ENCODE assay signal across 15 cellular contexts in genomic region chr1:26315874-26316850, GRCh38. TPM values are rescaled to one million over a fixed set of nuclear protein-coding genes. Genes with fewer than 3 reads are reported as not detected.
DNase-seq lines count a peak whose midpoint lies in the region; ATAC-seq and TF ChIP-seq lines count a peak whose summit lies in the region.
"Had no signal": no experiment of that assay in that cellular context is flagged by ENCODE, and none has a peak within 500 bp of the region (broad histone marks: within the 10 kb centered on the region; RNA-seq: fewer than 3 reads in every experiment).

No MANE protein-coding gene starts in this region.

- ATAC-seq in effector memory CD8-positive, alpha-beta T cell (replicated peaks) = no peak
- no peak for ATAC-seq in GM18858 (IDR thresholded peaks at IDR 0.05; ENCODE audit: unreplicated experiment)

- peaks cover 60% of the 10 kb centered on the region for H3K4me1 Mint-ChIP-seq in activated naive CD4-positive, alpha-beta T cell treated with anti-CD3 and anti-CD28 coated beads for 36 hours (ENCODE audit: low read depth)
- peaks cover 53 to 67% of the 10 kb centered on the region in 2 donors for H3K4me1 Mint-ChIP-seq in effector memory CD8-positive, alpha-beta T cell (ENCODE audit: low read depth in 2 of 2)

- H3K4me3 Mint-ChIP-seq in activated naive CD4-positive, alpha-beta T cell treated with anti-CD3 and anti-CD28 coated beads for 36 hours = peak overlapping the region; percentile 38
- peak overlapping the region; percentile 99 to 100 for H3K4me3 Mint-ChIP-seq in effector memory CD8-positive, alpha-beta T cell

- no peaks in the 10 kb centered on the region for H3K9me2 ChIP-seq in OCI-LY7 (ENCODE audit: insufficient read depth, low read length)

- no peak for TF ChIP-seq POLR2A in transverse colon (IDR thresholded peaks at IDR 0.05)

- H4K20me1 ChIP-seq in OCI-LY7 (ENCODE audit: insufficient read depth, low read length) = no peaks in the 10 kb centered on the region

- H3K9me3 Mint-ChIP-seq in activated naive CD4-positive, alpha-beta T cell treated with anti-CD3 and anti-CD28 coated beads for 36 hours = no peaks in the 10 kb centered on the region
- H3K9me3 Mint-ChIP-seq in effector memory CD8-positive, alpha-beta T cell = no peaks in the 10 kb centered on the region

- WGBS in transverse colon (ENCODE audit: low coverage in 1 of 2), 2 donors = 69 to 85% methylated on average over 3 to 8 of the region's 8 CpGs

- H3K36me3 Mint-ChIP-seq in activated naive CD4-positive, alpha-beta T cell treated with anti-CD3 and anti-CD28 coated beads for 36 hours (ENCODE audit: low read depth) = peaks cover 3% of the 10 kb centered on the region
- peaks cover 36% of the 10 kb centered on the region for H3K36me3 Mint-ChIP-seq in effector memory CD8-positive, alpha-beta T cell (ENCODE audit: insufficient read depth)

- H3K27ac ChIP-seq in OCI-LY7 (ENCODE audit: low read depth, low read length, poor library complexity, severe bottlenecking) (peak overlapping the region; percentile 91), transverse colon (peak overlapping the region in 3 of 4 donors; percentile 6 to 50 (median 41))
- H3K27ac ChIP-seq: parathyroid adenoma, vagina had no signal

- TF ChIP-seq CTCF in OCI-LY7 (conservative IDR thresholded peaks at IDR 0.05; ENCODE audit: low read length) (no peak), transverse colon (IDR thresholded peaks at IDR 0.05) (no peak)

- CTCF ChIA-PET in activated naive CD4-positive, alpha-beta T cell treated with anti-CD3 and anti-CD28 coated beads for 36 hours (lab: Charles Lee) = interaction anchor here (3.6 to 12.7 kb wide), 3 partner anchors 8 to 38 kb away, joined by 32 to 210 read pairs (median 193); partner anchors contain the start of genes SH3BGRL3 and UBXN11
- CTCF ChIA-PET in OCI-LY7 (lab: Charles Lee; ENCODE audit: unreplicated experiment) = interaction anchor here (0.9 to 3.2 kb wide), 4 partner anchors 9 to 30 kb away, joined by 3 to 30 read pairs (median 10); no protein-coding TSS in a partner anchor

- H3K27me3 Mint-ChIP-seq in activated naive CD4-positive, alpha-beta T cell treated with anti-CD3 and anti-CD28 coated beads for 36 hours (ENCODE audit: low read depth) = no peaks in the 10 kb centered on the region
- H3K27me3 Mint-ChIP-seq in effector memory CD8-positive, alpha-beta T cell = no peaks in the 10 kb centered on the region

- peak overlapping the region; percentile 81 for H3K27ac Mint-ChIP-seq in activated naive CD4-positive, alpha-beta T cell treated with anti-CD3 and anti-CD28 coated beads for 36 hours
- peak overlapping the region; percentile 88 to 95 for H3K27ac Mint-ChIP-seq in effector memory CD8-positive, alpha-beta T cell

- H3K4me1 ChIP-seq in OCI-LY7 (ENCODE audit: insufficient read depth, low read length, poor library complexity, severe bottlenecking) (peaks cover 71% of the 10 kb centered on the region), transverse colon (peaks cover 1 to 15% (median 3%) of the 10 kb centered on the region in 4 donors)
- H3K4me1 ChIP-seq: parathyroid adenoma had no signal

- POLR2A ChIA-PET in OCI-LY7 (lab: Charles Lee) = interaction anchor here (0.6 to 11.7 kb wide), 5 partner anchors 8 to 40 kb away, joined by 3 to 273 read pairs (median 13); partner anchors contain the start of gene UBXN11

- H2AFZ ChIP-seq in OCI-LY7 (ENCODE audit: low read length) = no peak overlapping the region; the same call in 1 of the 2 replicates
- H2AFZ ChIP-seq: parathyroid adenoma had no signal

- peak overlapping the region; percentile 95 for H3K4me2 ChIP-seq in OCI-LY7 (ENCODE audit: low read length)

- H3K27me3 ChIP-seq in transverse colon = no peaks in the 10 kb centered on the region
- H3K27me3 ChIP-seq: vagina had no signal

- H3K36me3 ChIP-seq in OCI-LY7 (ENCODE audit: insufficient read depth, low read length) (peaks cover 19% of the 10 kb centered on the region), transverse colon (no peaks in the 10 kb centered on the region)
- H3K36me3 ChIP-seq: vagina had no signal

- in situ Hi-C loops in transverse colon (cut with MboI; ENCODE audit: low pct_ligation_motif_present in 1 of 4, low pct_unique_long_range_greater_than_20kb in 1 of 4, low sequenced_read_pairs in 3 of 4) = no loop called here

- peak overlapping the region; percentile 93 for H3K4me3 ChIP-seq in OCI-LY7 (ENCODE audit: low read depth, low read length, poor library complexity, severe bottlenecking)
- no peak overlapping the region for H3K4me3 ChIP-seq in transverse colon
- H3K4me3 ChIP-seq: coronary artery, vagina had no signal

- H3K9me3 ChIP-seq in OCI-LY7 (ENCODE audit: low read length) (no peaks in the 10 kb centered on the region), transverse colon (no peaks in the 10 kb centered on the region)
- H3K9me3 ChIP-seq: vagina had no signal

- TF ChIP-seq EP300 in transverse colon (IDR thresholded peaks at IDR 0.05; ENCODE audit: low read depth) = no peak

- intact Hi-C loops in activated naive CD4-positive, alpha-beta T cell treated with anti-CD3 and anti-CD28 coated beads for 36 hours (cut with micrococcal nuclease) = loop anchor here (2.0 to 5.0 kb wide), 3 partner anchors 81 to 471 kb away; partner anchors contain the start of genes CEP85, HMGN2 and PIGV
- intact Hi-C loops in OCI-LY7 (cut with micrococcal nuclease; ENCODE audit: unreplicated experiment) (loop anchor here (1.0 to 10.0 kb wide), 3 partner anchors 9 to 229 kb away; no protein-coding TSS in a partner anchor), transverse colon (cut with DNase I; ENCODE audit: low total_unique reads) (no loop called here)

- BruUV-seq in OCI-LY7 (replicated peaks; lab: Mats Ljungman, UMichigan) = no TSS peak

- H3K79me2 ChIP-seq in OCI-LY7 (ENCODE audit: insufficient read depth, low read depth, low read length) = peaks cover 35% of the 10 kb centered on the region
- H3K79me2 ChIP-seq: parathyroid adenoma had no signal

- no peak for DNase-seq in activated naive CD4-positive, alpha-beta T cell treated with anti-CD3 and anti-CD28 coated beads for 36 hours
- no peak for DNase-seq in activated naive CD4-positive, alpha-beta T cell treated with anti-CD3 and anti-CD28 coated beads, Interleukin-2, amount 50 U/mL, for 16 hours
- peak; percentile 57 for DNase-seq in OCI-LY7 (ENCODE audit: low spot score)
- no peak for DNase-seq in effector memory CD8-positive, alpha-beta T cell
- no peak for DNase-seq in transverse colon
- DNase-seq in GM19238 (ENCODE audit: insufficient read length, low spot score) = no peak
- DNase-seq in amygdala (lab: John Stamatoyannopoulos, UW) = no peak
- DNase-seq: activated CD4-positive, alpha-beta T cell treated with anti-CD3 and anti-CD28 coated beads for 1 hour; NCI-H1694 treated with DMSO at 0.1 percent for 48 hours; NCI-H748 treated with DMSO at 0.1 percent for 48 hours had no signal

RNA-seq across cellular contexts. Expression of gene CD52, which starts 1.6 kb away (rescaled TPM):
- total RNA-seq in activated naive CD4-positive, alpha-beta T cell treated with anti-CD3 and anti-CD28 coated beads for 36 hours = 100 to 1,000 TPM; 129 to 141 TPM
- 409 and 470 TPM in 2 replicates for total RNA-seq in OCI-LY7 (2014; rRNA removed; shearing (Covaris generic))
- total RNA-seq in OCI-LY7 (2022) (677 and 769 TPM in 2 replicates), transverse colon (10 to 100 TPM in 2 of 4 donors, 1 to 10 TPM in 1, not detected in 1; 5.3 to 56.1 (median 21.1) TPM)
- total RNA-seq: Daoy had no signal

RNA-seq across cellular contexts. Expression of gene UBXN11, which starts 9.7 kb away (rescaled TPM):
- 10 to 100 TPM; 26.4 to 26.9 TPM for total RNA-seq in activated naive CD4-positive, alpha-beta T cell treated with anti-CD3 and anti-CD28 coated beads for 36 hours
- 74.2 and 75.8 TPM in 2 replicates for total RNA-seq in OCI-LY7 (2014; rRNA removed; shearing (Covaris generic))
- total RNA-seq in OCI-LY7 (2022) (98.6 and 111 TPM in 2 replicates), transverse colon (10 to 100 TPM in 2 of 4 donors, 1 to 10 TPM in 2; 4.9 to 17.9 (median 12.0) TPM)

RNA-seq across cellular contexts. Expression of gene SH3BGRL3, which starts 36.3 kb away (rescaled TPM):
- total RNA-seq in activated naive CD4-positive, alpha-beta T cell treated with anti-CD3 and anti-CD28 coated beads for 36 hours = 100 to 1,000 TPM; 130 to 132 TPM
- total RNA-seq in OCI-LY7 (2014; rRNA removed; shearing (Covaris generic)) = 18.6 and 25.3 TPM in 2 replicates
- total RNA-seq in OCI-LY7 (2022) (58.6 and 60.9 TPM in 2 replicates), transverse colon (100 to 1,000 TPM; 134 to 314 (median 215) TPM)

RNA-seq across cellular contexts. Expression of gene CRYBG2, which starts 37.8 kb away (rescaled TPM):
- total RNA-seq in activated naive CD4-positive, alpha-beta T cell treated with anti-CD3 and anti-CD28 coated beads for 36 hours = under 1 TPM; 0.37 to 0.72 TPM
- total RNA-seq in OCI-LY7 (2014; rRNA removed; shearing (Covaris generic)) = 1.3 and 4.4 TPM in 2 replicates
- 3.0 and 5.5 TPM in 2 replicates for total RNA-seq in OCI-LY7 (2022)
- total RNA-seq in transverse colon = 10 to 100 TPM in 3 of 4 donors, 1 to 10 TPM in 1; 2.8 to 41.9 (median 22.3) TPM

RNA-seq across cellular contexts. Expression of gene ZNF683, which starts 56.4 kb away (rescaled TPM):
- total RNA-seq in activated naive CD4-positive, alpha-beta T cell treated with anti-CD3 and anti-CD28 coated beads for 36 hours = not detected
- not detected in 2 replicates for total RNA-seq in OCI-LY7 (2014; rRNA removed; shearing (Covaris generic))
- total RNA-seq in OCI-LY7 (2022) (not detected in 2 replicates), transverse colon (not detected)
- total RNA-seq: Daoy, vagina had no signal
